1 cellular context compared by ENCODE assay signal in the genomic region with DNA sequence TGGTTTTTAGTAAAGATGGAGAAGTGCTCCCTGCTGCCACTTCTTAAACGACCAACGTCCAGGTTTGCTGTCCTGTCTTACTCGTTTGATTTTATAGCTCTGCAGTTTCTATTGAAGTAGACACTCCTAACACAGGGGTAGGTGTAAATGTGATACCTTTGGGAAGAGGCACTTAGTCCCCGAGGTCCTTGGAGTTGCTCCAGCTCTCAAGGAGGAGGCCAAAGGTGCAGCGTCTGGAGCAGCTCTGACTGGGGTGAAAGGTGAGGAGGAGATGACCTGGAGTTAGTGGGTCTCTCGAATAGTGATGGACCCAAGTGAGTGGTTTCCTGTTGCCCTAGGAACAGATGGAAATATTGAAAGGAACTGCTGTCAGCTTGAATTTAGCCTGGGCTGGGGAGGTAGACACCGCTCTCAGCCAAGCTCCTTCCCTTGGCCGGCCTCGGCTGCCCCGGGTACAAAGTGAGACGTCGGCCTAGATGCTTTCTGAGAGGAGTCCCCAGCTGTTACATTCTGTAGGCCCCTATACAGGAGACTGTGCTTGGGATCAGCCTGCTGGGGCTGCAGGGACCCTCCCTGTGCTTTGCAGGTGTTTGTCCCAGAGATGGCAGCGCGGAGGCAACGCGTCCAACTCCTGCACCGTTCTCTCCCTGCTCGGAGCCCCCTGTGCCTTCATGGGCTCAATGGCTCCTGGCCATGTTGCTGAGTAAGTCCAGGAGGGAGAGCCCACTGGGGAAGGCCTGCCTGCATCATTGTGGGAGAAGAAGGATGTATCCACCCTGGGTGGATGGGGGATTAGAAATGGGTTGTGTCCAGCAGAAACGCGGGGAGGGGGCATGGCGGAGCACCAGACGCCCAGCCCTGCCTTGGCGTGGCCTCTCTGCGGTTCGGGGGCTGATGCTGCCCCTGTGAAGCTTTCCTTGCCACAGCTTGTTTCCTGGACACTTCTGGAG.
A peak's percentile ranks its signal among the peaks of the same experiment; 100 is the strongest.
TF ChIP-seq lines count a peak whose summit lies in the region.

No MANE protein-coding gene starts in this region.

TF ChIP-seq in HepG2, 621 proteins besides CTCF, POLR2A, EP300 and RAD21 (continued from another document and continues in another):
- TF ChIP-seq FOXM1 (CRISPR knock-in tag; IDR thresholded peaks at IDR 0.05) (no peak), ZBTB20 (CRISPR knock-in tag; IDR thresholded peaks at IDR 0.05; ENCODE audit: borderline replicate concordance, low read depth) (no peak), ZNF766 (CRISPR knock-in tag; IDR thresholded peaks at IDR 0.05; ENCODE audit: borderline replicate concordance) (no peak), ZC3H13 (CRISPR knock-in tag; IDR thresholded peaks at IDR 0.05) (no peak), ATAD3A (CRISPR knock-in tag; IDR thresholded peaks at IDR 0.05) (no peak), U2AF1 (optimal IDR thresholded peaks at IDR 0.05; ENCODE audit: low read depth, low read length) (no peak), KAT8 (CRISPR knock-in tag; IDR thresholded peaks at IDR 0.05) (no peak), STAG1 (CRISPR knock-in tag; IDR thresholded peaks at IDR 0.05) (0 out of 2 replicates have a peak, but pooled peaks have one; percentile 19), ZSCAN22 (CRISPR knock-in tag; IDR thresholded peaks at IDR 0.05) (no peak), ZNF776 (CRISPR knock-in tag; IDR thresholded peaks at IDR 0.05) (no peak), NONO (IDR thresholded peaks at IDR 0.05) (no peak), NONO (CRISPR knock-in tag; conservative IDR thresholded peaks at IDR 0.05) (no peak), KDM5B (CRISPR knock-in tag; IDR thresholded peaks at IDR 0.05; ENCODE audit: borderline replicate concordance) (no peak), KDM4B (CRISPR knock-in tag; IDR thresholded peaks at IDR 0.05) (no peak), POLR2AphosphoS5 (IDR thresholded peaks at IDR 0.05; ENCODE audit: low read depth, low read length) (peak; percentile 36; the same call in 1 of the 2 replicates), ZNF550 (CRISPR knock-in tag; IDR thresholded peaks at IDR 0.05; ENCODE audit: borderline replicate concordance) (no peak), ZNF138 (CRISPR knock-in tag; IDR thresholded peaks at IDR 0.05; ENCODE audit: low read depth) (no peak), CBX2 (IDR thresholded peaks at IDR 0.05; ENCODE audit: low read depth, low read length) (no peak), CBX2 (CRISPR knock-in tag; IDR thresholded peaks at IDR 0.05; ENCODE audit: low read depth) (no peak)
- TF ChIP-seq, protein P1, sequence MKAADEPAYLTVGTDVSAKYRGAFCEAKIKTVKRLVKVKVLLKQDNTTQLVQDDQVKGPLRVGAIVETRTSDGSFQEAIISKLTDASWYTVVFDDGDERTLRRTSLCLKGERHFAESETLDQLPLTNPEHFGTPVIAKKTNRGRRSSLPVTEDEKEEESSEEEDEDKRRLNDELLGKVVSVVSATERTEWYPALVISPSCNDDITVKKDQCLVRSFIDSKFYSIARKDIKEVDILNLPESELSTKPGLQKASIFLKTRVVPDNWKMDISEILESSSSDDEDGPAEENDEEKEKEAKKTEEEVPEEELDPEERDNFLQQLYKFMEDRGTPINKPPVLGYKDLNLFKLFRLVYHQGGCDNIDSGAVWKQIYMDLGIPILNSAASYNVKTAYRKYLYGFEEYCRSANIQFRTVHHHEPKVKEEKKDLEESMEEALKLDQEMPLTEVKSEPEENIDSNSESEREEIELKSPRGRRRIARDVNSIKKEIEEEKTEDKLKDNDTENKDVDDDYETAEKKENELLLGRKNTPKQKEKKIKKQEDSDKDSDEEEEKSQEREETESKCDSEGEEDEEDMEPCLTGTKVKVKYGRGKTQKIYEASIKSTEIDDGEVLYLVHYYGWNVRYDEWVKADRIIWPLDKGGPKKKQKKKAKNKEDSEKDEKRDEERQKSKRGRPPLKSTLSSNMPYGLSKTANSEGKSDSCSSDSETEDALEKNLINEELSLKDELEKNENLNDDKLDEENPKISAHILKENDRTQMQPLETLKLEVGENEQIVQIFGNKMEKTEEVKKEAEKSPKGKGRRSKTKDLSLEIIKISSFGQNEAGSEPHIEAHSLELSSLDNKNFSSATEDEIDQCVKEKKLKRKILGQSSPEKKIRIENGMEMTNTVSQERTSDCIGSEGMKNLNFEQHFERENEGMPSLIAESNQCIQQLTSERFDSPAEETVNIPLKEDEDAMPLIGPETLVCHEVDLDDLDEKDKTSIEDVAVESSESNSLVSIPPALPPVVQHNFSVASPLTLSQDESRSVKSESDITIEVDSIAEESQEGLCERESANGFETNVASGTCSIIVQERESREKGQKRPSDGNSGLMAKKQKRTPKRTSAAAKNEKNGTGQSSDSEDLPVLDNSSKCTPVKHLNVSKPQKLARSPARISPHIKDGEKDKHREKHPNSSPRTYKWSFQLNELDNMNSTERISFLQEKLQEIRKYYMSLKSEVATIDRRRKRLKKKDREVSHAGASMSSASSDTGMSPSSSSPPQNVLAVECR (CRISPR knock-in tag; IDR thresholded peaks at IDR 0.05; ENCODE audit: borderline replicate concordance) = peak; percentile 10; the same call in 1 of the 2 replicates
- TF ChIP-seq, protein P2, sequence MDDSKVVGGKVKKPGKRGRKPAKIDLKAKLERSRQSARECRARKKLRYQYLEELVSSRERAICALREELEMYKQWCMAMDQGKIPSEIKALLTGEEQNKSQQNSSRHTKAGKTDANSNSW (CRISPR knock-in tag; IDR thresholded peaks at IDR 0.05; ENCODE audit: borderline replicate concordance) = no peak
- TF ChIP-seq, protein P3, sequence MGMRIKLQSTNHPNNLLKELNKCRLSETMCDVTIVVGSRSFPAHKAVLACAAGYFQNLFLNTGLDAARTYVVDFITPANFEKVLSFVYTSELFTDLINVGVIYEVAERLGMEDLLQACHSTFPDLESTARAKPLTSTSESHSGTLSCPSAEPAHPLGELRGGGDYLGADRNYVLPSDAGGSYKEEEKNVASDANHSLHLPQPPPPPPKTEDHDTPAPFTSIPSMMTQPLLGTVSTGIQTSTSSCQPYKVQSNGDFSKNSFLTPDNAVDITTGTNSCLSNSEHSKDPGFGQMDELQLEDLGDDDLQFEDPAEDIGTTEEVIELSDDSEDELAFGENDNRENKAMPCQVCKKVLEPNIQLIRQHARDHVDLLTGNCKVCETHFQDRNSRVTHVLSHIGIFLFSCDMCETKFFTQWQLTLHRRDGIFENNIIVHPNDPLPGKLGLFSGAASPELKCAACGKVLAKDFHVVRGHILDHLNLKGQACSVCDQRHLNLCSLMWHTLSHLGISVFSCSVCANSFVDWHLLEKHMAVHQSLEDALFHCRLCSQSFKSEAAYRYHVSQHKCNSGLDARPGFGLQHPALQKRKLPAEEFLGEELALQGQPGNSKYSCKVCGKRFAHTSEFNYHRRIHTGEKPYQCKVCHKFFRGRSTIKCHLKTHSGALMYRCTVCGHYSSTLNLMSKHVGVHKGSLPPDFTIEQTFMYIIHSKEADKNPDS (CRISPR knock-in tag; IDR thresholded peaks at IDR 0.05) = no peak
- TF ChIP-seq, protein P4, sequence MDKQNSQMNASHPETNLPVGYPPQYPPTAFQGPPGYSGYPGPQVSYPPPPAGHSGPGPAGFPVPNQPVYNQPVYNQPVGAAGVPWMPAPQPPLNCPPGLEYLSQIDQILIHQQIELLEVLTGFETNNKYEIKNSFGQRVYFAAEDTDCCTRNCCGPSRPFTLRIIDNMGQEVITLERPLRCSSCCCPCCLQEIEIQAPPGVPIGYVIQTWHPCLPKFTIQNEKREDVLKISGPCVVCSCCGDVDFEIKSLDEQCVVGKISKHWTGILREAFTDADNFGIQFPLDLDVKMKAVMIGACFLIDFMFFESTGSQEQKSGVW (CRISPR knock-in tag; IDR thresholded peaks at IDR 0.05; ENCODE audit: borderline replicate concordance) = no peak
- TF ChIP-seq, protein P5, sequence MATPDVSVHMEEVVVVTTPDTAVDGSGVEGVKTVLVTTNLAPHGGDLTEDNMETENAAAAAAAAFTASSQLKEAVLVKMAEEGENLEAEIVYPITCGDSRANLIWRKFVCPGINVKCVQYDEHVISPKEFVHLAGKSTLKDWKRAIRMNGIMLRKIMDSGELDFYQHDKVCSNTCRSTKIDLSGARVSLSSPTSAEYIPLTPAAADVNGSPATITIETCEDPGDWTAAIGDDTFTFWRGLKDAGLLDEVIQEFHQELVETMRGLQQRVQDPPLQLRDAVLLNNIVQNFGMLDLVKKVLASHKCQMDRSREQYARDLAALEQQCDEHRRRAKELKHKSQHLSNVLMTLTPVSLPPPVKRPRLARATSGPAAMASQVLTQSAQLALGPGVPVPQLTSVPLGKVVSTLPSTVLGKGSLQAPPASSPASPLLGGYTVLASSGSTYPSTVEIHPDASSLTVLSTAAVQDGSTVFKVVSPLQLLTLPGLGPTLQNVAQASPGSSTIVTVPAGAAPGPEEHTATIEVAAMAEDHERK (CRISPR knock-in tag; IDR thresholded peaks at IDR 0.05; ENCODE audit: low read depth) = no peak
- TF ChIP-seq, protein P6, sequence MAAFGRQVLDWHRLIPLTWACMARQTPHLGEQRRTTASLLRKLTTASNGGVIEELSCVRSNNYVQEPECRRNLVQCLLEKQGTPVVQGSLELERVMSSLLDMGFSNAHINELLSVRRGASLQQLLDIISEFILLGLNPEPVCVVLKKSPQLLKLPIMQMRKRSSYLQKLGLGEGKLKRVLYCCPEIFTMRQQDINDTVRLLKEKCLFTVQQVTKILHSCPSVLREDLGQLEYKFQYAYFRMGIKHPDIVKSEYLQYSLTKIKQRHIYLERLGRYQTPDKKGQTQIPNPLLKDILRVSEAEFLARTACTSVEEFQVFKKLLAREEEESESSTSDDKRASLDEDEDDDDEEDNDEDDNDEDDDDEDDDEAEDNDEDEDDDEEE (CRISPR knock-in tag; IDR thresholded peaks at IDR 0.05) = no peak
- TF ChIP-seq, protein P7, sequence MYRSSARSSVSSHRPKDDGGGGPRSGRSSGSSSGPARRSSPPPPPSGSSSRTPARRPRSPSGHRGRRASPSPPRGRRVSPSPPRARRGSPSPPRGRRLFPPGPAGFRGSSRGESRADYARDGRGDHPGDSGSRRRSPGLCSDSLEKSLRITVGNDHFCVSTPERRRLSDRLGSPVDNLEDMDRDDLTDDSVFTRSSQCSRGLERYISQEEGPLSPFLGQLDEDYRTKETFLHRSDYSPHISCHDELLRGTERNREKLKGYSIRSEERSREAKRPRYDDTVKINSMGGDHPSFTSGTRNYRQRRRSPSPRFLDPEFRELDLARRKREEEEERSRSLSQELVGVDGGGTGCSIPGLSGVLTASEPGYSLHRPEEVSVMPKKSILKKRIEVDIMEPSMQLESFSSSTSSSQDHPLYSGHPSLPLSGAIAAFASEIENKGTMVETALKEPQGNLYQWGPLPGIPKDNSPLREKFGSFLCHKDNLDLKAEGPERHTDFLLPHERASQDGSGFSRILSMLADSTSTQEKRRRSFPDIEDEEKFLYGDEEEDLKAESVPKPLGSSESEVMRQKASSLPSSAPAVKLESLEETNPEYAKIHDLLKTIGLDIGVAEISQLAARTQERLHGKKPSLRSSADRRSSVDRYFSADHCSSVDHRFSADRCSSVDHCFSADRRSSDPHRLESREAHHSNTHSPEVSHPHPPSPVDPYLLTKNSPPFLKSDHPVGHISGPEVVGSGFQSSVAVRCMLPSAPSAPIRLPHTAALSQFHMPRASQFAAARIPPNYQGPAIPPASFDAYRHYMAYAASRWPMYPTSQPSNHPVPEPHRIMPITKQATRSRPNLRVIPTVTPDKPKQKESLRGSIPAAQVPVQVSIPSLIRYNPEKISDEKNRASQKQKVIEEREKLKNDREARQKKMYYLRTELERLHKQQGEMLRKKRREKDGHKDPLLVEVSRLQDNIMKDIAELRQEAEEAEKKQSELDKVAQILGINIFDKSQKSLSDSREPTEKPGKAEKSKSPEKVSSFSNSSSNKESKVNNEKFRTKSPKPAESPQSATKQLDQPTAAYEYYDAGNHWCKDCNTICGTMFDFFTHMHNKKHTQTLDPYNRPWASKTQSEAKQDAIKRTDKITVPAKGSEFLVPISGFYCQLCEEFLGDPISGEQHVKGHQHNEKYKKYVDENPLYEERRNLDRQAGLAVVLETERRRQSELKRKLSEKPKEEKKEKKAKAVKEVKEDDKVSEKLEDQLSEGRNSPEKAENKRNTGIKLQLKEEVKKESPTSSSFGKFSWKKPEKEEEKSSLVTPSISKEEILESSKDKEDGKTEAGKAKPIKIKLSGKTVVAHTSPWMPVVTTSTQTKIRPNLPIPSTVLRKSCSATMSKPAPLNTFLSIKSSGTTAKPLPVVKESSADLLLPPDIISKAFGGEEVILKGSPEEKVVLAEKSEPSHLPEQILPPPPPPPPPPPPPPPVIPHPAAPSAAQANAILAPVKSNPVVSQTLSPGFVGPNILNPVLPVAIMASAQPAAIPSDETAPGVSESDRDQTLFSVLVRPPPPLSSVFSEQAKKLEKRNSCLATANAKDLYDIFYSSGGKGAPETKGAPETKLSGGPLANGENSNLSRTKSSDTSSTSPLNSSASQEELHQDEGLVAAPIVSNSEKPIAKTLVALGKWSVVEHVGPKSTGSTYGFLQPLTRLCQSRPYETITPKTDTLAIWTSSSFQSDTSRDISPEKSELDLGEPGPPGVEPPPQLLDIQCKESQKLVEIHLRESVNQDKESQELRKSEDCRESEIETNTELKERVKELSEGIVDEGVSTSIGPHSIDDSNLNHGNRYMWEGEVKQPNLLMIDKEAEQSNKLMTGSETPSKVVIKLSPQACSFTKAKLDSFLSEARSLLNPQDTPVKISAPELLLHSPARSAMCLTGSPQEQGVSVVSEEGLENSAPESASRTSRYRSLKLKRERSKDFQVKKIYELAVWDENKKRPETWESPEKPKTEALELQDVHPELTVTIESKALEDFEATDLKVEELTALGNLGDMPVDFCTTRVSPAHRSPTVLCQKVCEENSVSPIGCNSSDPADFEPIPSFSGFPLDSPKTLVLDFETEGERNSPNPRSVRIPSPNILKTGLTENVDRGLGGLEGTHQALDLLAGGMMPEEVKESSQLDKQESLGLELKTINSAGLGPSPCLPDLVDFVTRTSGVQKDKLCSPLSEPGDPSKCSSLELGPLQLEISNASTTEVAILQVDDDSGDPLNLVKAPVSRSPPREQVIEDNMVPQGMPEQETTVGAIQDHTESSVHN (CRISPR knock-in tag; IDR thresholded peaks at IDR 0.05) = no peak
- TF ChIP-seq, protein P8, sequence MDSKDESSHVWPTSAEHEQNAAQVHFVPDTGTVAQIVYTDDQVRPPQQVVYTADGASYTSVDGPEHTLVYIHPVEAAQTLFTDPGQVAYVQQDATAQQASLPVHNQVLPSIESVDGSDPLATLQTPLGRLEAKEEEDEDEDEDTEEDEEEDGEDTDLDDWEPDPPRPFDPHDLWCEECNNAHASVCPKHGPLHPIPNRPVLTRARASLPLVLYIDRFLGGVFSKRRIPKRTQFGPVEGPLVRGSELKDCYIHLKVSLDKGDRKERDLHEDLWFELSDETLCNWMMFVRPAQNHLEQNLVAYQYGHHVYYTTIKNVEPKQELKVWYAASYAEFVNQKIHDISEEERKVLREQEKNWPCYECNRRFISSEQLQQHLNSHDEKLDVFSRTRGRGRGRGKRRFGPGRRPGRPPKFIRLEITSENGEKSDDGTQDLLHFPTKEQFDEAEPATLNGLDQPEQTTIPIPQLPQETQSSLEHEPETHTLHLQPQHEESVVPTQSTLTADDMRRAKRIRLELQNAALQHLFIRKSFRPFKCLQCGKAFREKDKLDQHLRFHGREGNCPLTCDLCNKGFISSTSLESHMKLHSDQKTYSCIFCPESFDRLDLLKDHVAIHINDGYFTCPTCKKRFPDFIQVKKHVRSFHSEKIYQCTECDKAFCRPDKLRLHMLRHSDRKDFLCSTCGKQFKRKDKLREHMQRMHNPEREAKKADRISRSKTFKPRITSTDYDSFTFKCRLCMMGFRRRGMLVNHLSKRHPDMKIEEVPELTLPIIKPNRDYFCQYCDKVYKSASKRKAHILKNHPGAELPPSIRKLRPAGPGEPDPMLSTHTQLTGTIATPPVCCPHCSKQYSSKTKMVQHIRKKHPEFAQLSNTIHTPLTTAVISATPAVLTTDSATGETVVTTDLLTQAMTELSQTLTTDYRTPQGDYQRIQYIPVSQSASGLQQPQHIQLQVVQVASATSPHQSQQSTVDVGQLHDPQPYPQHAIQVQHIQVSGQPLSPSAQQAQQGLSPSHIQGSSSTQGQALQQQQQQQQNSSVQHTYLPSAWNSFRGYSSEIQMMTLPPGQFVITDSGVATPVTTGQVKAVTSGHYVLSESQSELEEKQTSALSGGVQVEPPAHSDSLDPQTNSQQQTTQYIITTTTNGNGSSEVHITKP (CRISPR knock-in tag; IDR thresholded peaks at IDR 0.05; ENCODE audit: low read depth) = no peak
